In the genomic region with DNA sequence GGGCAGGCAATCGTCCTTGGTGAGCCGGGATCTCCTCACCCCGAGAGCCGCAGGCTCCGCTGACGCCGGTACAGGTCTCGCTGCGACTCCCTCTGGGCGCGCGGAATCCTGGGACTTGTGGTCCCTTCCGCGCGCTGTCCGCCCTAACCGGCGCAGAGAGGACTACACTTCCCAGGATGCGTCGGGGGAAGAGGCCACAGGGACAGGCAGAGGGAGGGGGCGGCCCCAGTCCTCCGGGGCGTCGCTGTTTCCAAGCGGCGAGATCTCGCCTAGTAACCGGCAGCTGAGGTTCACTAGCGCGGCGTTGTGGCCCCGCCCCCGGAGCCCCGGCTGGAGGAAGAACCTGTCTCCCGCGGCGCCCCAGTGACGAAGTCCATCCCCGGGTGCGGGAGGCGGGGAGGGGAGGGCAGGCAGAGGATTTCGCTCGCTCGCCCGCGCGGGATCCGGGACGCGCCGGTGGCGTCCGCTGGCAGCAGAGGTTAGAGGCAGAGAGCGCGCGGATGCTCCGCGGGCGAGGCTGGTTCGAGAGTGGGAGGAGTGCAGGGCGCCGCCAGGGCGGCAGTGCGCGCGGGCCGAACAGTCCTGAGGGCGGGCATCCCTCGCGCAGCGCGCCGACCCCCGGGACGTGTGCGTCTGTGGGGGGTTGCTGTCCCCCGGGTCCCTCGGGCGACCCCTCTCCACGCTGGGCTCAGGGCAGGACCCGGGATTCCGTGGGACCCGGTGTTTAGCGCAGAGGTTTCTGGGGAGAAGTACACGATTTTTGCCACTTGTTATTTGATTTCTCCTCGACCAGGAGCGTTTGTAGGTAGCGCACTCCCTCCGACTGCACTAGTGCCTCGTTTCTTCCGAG, we compare ENCODE assay signal across 1 cellular context.
TF ChIP-seq lines count a peak whose summit lies in the region.

Gene EML6 (plus strand): TSS at position 363 of the 850 bp plus-strand sequence. CDS start 1,400 bp downstream, outside the sequence.

TF ChIP-seq in HEK293, 187 proteins besides CTCF, POLR2A, EP300 and RAD21 (continued from another document):
- TF ChIP-seq PRDM10 (tag by site-specific recombination; IDR thresholded peaks at IDR 0.05), result peak; percentile 84
- peak; percentile 74 for TF ChIP-seq ZNF423 (tag by site-specific recombination; IDR thresholded peaks at IDR 0.05)
- TF ChIP-seq, protein P1, sequence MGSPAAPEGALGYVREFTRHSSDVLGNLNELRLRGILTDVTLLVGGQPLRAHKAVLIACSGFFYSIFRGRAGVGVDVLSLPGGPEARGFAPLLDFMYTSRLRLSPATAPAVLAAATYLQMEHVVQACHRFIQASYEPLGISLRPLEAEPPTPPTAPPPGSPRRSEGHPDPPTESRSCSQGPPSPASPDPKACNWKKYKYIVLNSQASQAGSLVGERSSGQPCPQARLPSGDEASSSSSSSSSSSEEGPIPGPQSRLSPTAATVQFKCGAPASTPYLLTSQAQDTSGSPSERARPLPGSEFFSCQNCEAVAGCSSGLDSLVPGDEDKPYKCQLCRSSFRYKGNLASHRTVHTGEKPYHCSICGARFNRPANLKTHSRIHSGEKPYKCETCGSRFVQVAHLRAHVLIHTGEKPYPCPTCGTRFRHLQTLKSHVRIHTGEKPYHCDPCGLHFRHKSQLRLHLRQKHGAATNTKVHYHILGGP (tag by site-specific recombination; IDR thresholded peaks at IDR 0.05), result no peak
- 0 out of 2 replicates have a peak, but pooled peaks have one; percentile 50 for TF ChIP-seq ZNF561 (tag by site-specific recombination; IDR thresholded peaks at IDR 0.05; ENCODE audit: borderline replicate concordance)
- TF ChIP-seq ZNF133 (tag by site-specific recombination; IDR thresholded peaks at IDR 0.05), result no peak
- TF ChIP-seq, protein P2, sequence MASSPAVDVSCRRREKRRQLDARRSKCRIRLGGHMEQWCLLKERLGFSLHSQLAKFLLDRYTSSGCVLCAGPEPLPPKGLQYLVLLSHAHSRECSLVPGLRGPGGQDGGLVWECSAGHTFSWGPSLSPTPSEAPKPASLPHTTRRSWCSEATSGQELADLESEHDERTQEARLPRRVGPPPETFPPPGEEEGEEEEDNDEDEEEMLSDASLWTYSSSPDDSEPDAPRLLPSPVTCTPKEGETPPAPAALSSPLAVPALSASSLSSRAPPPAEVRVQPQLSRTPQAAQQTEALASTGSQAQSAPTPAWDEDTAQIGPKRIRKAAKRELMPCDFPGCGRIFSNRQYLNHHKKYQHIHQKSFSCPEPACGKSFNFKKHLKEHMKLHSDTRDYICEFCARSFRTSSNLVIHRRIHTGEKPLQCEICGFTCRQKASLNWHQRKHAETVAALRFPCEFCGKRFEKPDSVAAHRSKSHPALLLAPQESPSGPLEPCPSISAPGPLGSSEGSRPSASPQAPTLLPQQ (tag by site-specific recombination; IDR thresholded peaks at IDR 0.05), result 0 out of 2 replicates have a peak, but pooled peaks have one; percentile 15
- TF ChIP-seq KLF9 (tag by site-specific recombination; IDR thresholded peaks at IDR 0.05; ENCODE audit: low read depth), result peak; percentile 68; the same call in 1 of the 2 replicates
- TF ChIP-seq ZNF2 (tag by site-specific recombination; IDR thresholded peaks at IDR 0.05), result 0 out of 2 replicates have a peak, but pooled peaks have one; percentile 31
